Comparison of ENCODE assay signal across 31 cellular contexts in the genomic region with DNA sequence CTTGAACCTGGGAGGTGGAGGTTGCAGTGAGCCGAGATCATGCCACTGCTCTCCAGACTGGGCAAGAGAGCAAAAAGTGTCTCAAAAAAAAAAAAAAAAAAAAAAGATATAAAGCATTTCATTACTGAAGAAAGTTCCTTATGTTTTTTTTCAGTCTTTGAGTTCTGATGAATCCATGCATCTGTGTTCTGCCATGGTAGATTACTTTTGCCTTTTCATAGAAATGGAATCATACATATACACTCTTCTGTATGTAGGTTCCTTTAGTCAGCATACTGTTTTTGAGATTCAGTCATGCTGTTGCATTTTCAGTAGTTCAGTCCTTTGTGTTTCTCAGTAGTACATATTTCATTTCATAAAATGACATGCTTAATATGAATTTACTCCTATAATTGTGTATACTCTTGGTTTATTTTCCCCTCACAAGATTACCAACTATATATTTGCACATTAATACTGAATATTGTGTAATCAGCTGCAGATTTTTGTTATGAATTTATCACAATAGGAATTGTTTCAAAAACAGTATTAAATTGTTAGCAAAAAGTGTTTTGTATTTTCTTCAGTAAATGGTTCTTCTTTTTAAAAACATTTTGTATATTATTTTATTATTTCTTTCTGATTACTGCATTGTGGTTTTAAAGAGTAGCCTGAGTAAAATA.
"Had no signal": no experiment of that assay in that cellular context is flagged by ENCODE, and none has a peak within 500 bp of the region (broad histone marks: within the 10 kb centered on the region; RNA-seq: fewer than 3 reads in every experiment).

No MANE protein-coding gene starts in this region.

- H3K27ac ChIP-seq: neural progenitor cell, ovary, parathyroid adenoma, psoas muscle, skin epidermis, spleen, suprapubic skin, testis, tibial artery, transverse colon, upper lobe of right lung, uterus had no signal

- DNase-seq: natural killer cell; occipital lobe; ovary; posterior cingulate gyrus; psoas muscle; right cardiac atrium; spleen; stimulated activated CD4-positive, alpha-beta T cell treated with anti-CD3 and anti-CD28 coated beads, Interleukin-12 subunit alpha, Interleukin-12 subunit beta, amount 100 ng/mL, for 4 hours; stimulated activated CD4-positive, alpha-beta T cell treated with anti-CD3 and anti-CD28 coated beads, Interleukin-1b, Interleukin-23, amount 100 ng/mL, for 48 hours; stimulated activated CD4-positive, alpha-beta T cell treated with anti-CD3 and anti-CD28 coated beads, Interleukin-4, amount 100 ng/mL, for 1 hour; stimulated activated CD4-positive, alpha-beta T cell treated with anti-CD3 and anti-CD28 coated beads, Interleukin-4, amount 100 ng/mL, for 4 hours; stimulated activated CD8-positive, alpha-beta memory T cell treated with anti-CD3 and anti-CD28 coated beads, Interleukin-4, amount 100 ng/mL, for 48 hours; stimulated activated naive CD4-positive, alpha-beta T cell; stimulated activated naive CD8-positive, alpha-beta T cell treated with anti-CD3 and anti-CD28 coated beads, Interleukin-15, amount 100 ng/mL, for 72 hours; stimulated activated naive CD8-positive, alpha-beta T cell treated with anti-CD3 and anti-CD28 coated beads, Interleukin-15, Interleukin-2, amounts not matched to agents 100 U/mL and 50 U/mL, for 24 hours; substantia nigra; testis; tibial artery; transverse colon; upper lobe of right lung; uterus had no signal

- H3K9me3 Mint-ChIP-seq: natural killer cell, nephron had no signal

- H3K4me3 Mint-ChIP-seq: neural progenitor cell; stimulated activated memory B cell treated with anti-CD40 and anti-IgM and Interleukin-4, amounts not matched to agents 10 μg/mL and 1 μg/mL and 100 μg/mL, for 72 hours; stimulated activated naive CD8-positive, alpha-beta T cell treated with anti-CD3 and anti-CD28 coated beads, Interleukin-15, amount 100 ng/mL, for 72 hours; type B pancreatic cell had no signal

- H3K4me3 ChIP-seq: neural progenitor cell, ovary, psoas muscle, skin epidermis, smooth muscle cell, spleen, suprapubic skin, testis, tibial artery, transverse colon, upper lobe of right lung, uterus had no signal

- H3K27me3 ChIP-seq: ovary, suprapubic skin, testis, tibial artery, upper lobe of right lung, uterus had no signal

- H3K36me3 Mint-ChIP-seq: natural killer cell; neural progenitor cell; stimulated activated memory B cell treated with anti-CD40 and anti-IgM and Interleukin-4, amounts not matched to agents 10 μg/mL and 1 μg/mL and 100 μg/mL, for 72 hours; type B pancreatic cell had no signal

- H3K4me1 ChIP-seq: uterus had no signal

- H3K9me3 ChIP-seq: ovary, psoas muscle, suprapubic skin, testis, tibial artery, transverse colon, upper lobe of right lung, uterus had no signal

- H3K27me3 Mint-ChIP-seq: stimulated activated memory B cell treated with anti-CD40 and anti-IgM and Interleukin-4, amounts not matched to agents 10 μg/mL and 1 μg/mL and 100 μg/mL, for 72 hours had no signal

- ATAC-seq: natural killer cell; psoas muscle; right cardiac atrium; sciatic nerve; stimulated activated memory B cell treated with anti-CD40 and anti-IgM and Interleukin-4, amounts not matched to agents 10 μg/mL and 1 μg/mL and 100 μg/mL, for 72 hours; stimulated activated naive CD8-positive, alpha-beta T cell treated with anti-CD3 and anti-CD28 coated beads, Interleukin-15, amount 100 ng/mL, for 72 hours; stimulated activated naive CD8-positive, alpha-beta T cell treated with anti-CD3 and anti-CD28 coated beads, Interleukin-15, Interleukin-2, amounts not matched to agents 100 U/mL and 50 U/mL, for 24 hours; upper lobe of right lung had no signal

- H3K27ac Mint-ChIP-seq: natural killer cell; nephron; neural progenitor cell; progenitor cell of endocrine pancreas; stimulated activated memory B cell treated with anti-CD40 and anti-IgM and Interleukin-4, amounts not matched to agents 10 μg/mL and 1 μg/mL and 100 μg/mL, for 72 hours; stimulated activated naive CD8-positive, alpha-beta T cell treated with anti-CD3 and anti-CD28 coated beads, Interleukin-15, amount 100 ng/mL, for 72 hours; type B pancreatic cell had no signal

- H3K36me3 ChIP-seq: neural progenitor cell, ovary, spleen, suprapubic skin, tibial artery, transverse colon, upper lobe of right lung, uterus had no signal
